Comparison of ENCODE assay signal across 8 cellular contexts in the genomic region with DNA sequence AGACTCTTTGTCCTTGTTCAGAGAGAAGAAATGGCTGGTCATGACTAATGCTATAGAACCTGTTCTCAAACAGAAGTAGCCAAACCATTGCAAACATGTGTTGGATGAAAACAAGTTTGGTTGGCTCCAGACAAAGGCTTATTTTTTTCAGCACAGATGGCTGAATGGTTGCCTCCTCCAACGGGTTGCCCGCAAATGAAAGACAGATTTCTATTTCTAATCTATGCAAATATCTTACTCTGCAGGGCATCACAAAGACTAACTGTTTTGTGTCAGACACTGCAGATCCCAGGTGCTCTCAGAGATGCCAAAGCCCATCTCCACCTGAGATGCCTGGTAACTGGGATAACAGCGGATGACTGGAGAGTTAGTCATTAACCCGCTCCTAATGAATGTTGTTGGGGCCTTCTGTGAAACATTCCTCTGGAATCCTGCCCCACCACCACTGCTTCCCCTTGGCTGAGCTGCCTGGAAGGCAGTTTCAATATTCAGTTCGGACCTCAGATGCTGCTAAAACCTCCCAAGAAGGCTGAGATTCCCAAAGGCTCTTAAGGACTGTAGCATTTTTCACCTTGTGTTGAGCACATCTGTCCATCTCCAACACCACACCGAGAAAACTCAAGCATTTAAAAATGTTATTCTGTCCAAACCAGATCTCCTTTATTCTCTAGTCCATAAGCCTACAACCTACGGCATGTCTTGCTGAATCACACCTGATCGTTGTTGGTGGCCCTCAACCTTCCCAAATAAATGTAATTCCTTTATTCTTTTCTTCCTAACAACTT.
A peak's percentile ranks its signal among the peaks of the same experiment; 100 is the strongest.
DNase-seq lines count a peak whose midpoint lies in the region; ATAC-seq and TF ChIP-seq lines count a peak whose summit lies in the region.

No MANE protein-coding gene starts in this region.

- H3K9me3 ChIP-seq in esophagus squamous epithelium = no peaks in the 10 kb centered on the region

- peak overlapping the region in 2 of 4 donors; percentile 12 to 18 for H3K4me3 ChIP-seq in esophagus squamous epithelium

- peaks cover 0 to 4% (median 0%) of the 10 kb centered on the region in 3 donors for H3K36me3 ChIP-seq in esophagus squamous epithelium

- H3K4me3 Mint-ChIP-seq in progenitor cell of endocrine pancreas (ENCODE audit: low read depth) = peak overlapping the region; percentile 54
- no peak overlapping the region for H3K4me3 Mint-ChIP-seq in natural killer cell treated with Interleukin-12 subunit alpha and Interleukin-12 subunit beta and Interleukin-15 and Interleukin-18, amount 100 ng/mL, for 72 hours

- peak; percentile 97 for DNase-seq in Daoy (ENCODE audit: low read depth)
- DNase-seq in NCI-H82 (lab: John Stamatoyannopoulos, UW) = peak; percentile 91
- no peak for DNase-seq in esophagus squamous epithelium (lab: John Stamatoyannopoulos, UW)
- peak; percentile 41 for DNase-seq in progenitor cell of endocrine pancreas (ENCODE audit: low spot score, unreplicated experiment)
- DNase-seq in natural killer cell treated with Interleukin-12 subunit alpha and Interleukin-12 subunit beta and Interleukin-15 and Interleukin-18, amount 100 ng/mL, for 72 hours (ENCODE audit: low spot score) = no peak
- DNase-seq in NCI-H2227 treated with DMSO at 0.1 percent for 48 hours (lab: John Stamatoyannopoulos, UW) = no peak
- no peak for DNase-seq in NCI-H510A treated with DMSO at 0.1 percent for 48 hours (lab: John Stamatoyannopoulos, UW)

- H3K36me3 Mint-ChIP-seq in progenitor cell of endocrine pancreas (ENCODE audit: insufficient read depth) = peaks cover 7% of the 10 kb centered on the region
- no peaks in the 10 kb centered on the region for H3K36me3 Mint-ChIP-seq in natural killer cell treated with Interleukin-12 subunit alpha and Interleukin-12 subunit beta and Interleukin-15 and Interleukin-18, amount 100 ng/mL, for 72 hours

- H3K4me1 Mint-ChIP-seq in progenitor cell of endocrine pancreas (ENCODE audit: low read depth) = peaks cover 35% of the 10 kb centered on the region
- H3K4me1 Mint-ChIP-seq in natural killer cell treated with Interleukin-12 subunit alpha and Interleukin-12 subunit beta and Interleukin-15 and Interleukin-18, amount 100 ng/mL, for 72 hours (ENCODE audit: low read depth in 2 of 2) = no peaks in the 10 kb centered on the region

- no peaks in the 10 kb centered on the region for H3K27me3 ChIP-seq in esophagus squamous epithelium

- peaks cover 0 to 45% (median 32%) of the 10 kb centered on the region in 3 donors for H3K4me1 ChIP-seq in esophagus squamous epithelium

- peak overlapping the region; percentile 99 for H3K27ac Mint-ChIP-seq in progenitor cell of endocrine pancreas
- no peak overlapping the region for H3K27ac Mint-ChIP-seq in natural killer cell treated with Interleukin-12 subunit alpha and Interleukin-12 subunit beta and Interleukin-15 and Interleukin-18, amount 100 ng/mL, for 72 hours

- WGBS in esophagus squamous epithelium, 2 donors = 33% methylated on average over 7 to 8 of the region's 8 CpGs

- ATAC-seq in HG02588 (IDR thresholded peaks at IDR 0.05; ENCODE audit: unreplicated experiment) = peak; percentile 82
- ATAC-seq in natural killer cell treated with Interleukin-12 subunit alpha and Interleukin-12 subunit beta and Interleukin-15 and Interleukin-18, amount 100 ng/mL, for 72 hours = no peak

- H3K9me3 Mint-ChIP-seq in progenitor cell of endocrine pancreas (ENCODE audit: low read depth) = no peaks in the 10 kb centered on the region
- H3K9me3 Mint-ChIP-seq in natural killer cell treated with Interleukin-12 subunit alpha and Interleukin-12 subunit beta and Interleukin-15 and Interleukin-18, amount 100 ng/mL, for 72 hours = no peaks in the 10 kb centered on the region

- no peaks in the 10 kb centered on the region for H3K27me3 Mint-ChIP-seq in progenitor cell of endocrine pancreas
- peaks cover 0 to 4% of the 10 kb centered on the region in 2 donors for H3K27me3 Mint-ChIP-seq in natural killer cell treated with Interleukin-12 subunit alpha and Interleukin-12 subunit beta and Interleukin-15 and Interleukin-18, amount 100 ng/mL, for 72 hours

- no peak for TF ChIP-seq CTCF in esophagus squamous epithelium (IDR thresholded peaks at IDR 0.05)
- no peak for TF ChIP-seq CTCF in progenitor cell of endocrine pancreas (IDR thresholded peaks at IDR 0.05; ENCODE audit: unreplicated experiment)

- intact Hi-C loops in esophagus squamous epithelium (cut with DNase I) = no loop called here

- H3K27ac ChIP-seq in esophagus squamous epithelium = peak overlapping the region; percentile 46 to 69 (median 64)

- no peak for TF ChIP-seq POLR2A in esophagus squamous epithelium (IDR thresholded peaks at IDR 0.05)

Comparison
In these comparisons a context has a peak if more than half of its experiments do, and no peak if none do; other contexts are left out.
1. DNase-seq: peak in Daoy (single experiment), NCI-H82 (single experiment) and progenitor cell of endocrine pancreas (single experiment); none in esophagus squamous epithelium (single experiment), natural killer cell treated with Interleukin-12 subunit alpha and Interleukin-12 subunit beta and Interleukin-15 and Interleukin-18, amount 100 ng/mL, for 72 hours (single experiment), NCI-H2227 treated with DMSO at 0.1 percent for 48 hours (single experiment) and NCI-H510A treated with DMSO at 0.1 percent for 48 hours (single experiment).